11 cellular contexts compared by ENCODE assay signal in the genomic region with DNA sequence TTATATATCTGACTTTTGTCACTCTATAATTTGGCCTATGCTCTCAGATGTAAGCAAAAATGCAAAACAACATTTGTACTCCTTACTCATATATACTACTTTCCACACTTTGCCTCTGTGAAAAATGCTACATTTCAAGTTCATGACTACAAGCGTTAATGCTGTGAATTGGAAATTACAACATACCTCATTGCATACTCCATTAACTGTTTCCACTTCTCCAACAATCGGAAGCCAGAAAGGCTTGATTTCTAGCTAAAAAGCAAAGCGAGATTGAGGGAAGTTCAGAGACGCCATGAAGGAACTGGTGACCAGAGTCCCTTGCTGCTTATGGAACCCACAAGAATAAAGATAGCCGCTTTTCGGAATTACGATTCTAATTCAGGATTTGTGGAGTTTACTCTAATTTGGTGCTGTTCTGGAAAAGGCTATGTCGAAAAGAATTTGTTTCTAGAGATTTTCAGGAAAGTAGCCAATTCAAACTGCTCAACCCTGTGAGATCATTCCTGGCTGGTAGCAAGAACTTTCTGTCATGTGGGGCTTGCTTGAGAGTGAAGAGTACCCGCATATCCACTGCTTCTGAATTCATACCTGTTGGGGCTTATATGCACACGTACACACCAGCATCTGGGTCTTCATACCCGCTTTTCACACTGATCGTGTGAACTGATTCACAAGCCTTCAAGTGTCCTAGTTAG.
A peak's percentile ranks its signal among the peaks of the same experiment; 100 is the strongest.
DNase-seq lines count a peak whose midpoint lies in the region; ATAC-seq and TF ChIP-seq lines count a peak whose summit lies in the region.
"Had no signal": no experiment of that assay in that cellular context is flagged by ENCODE, and none has a peak within 500 bp of the region (broad histone marks: within the 10 kb centered on the region; RNA-seq: fewer than 3 reads in every experiment).

No MANE protein-coding gene starts in this region.

- no peaks in the 10 kb centered on the region for H3K36me3 Mint-ChIP-seq in CD14-positive monocyte

- no peak for ATAC-seq in GM19395 (IDR thresholded peaks at IDR 0.05; ENCODE audit: unreplicated experiment)

- no peak overlapping the region for H3K9ac ChIP-seq in rectal smooth muscle tissue (ENCODE audit: low read length)

- H2AFZ ChIP-seq in hepatocyte: no peak overlapping the region
- H2AFZ ChIP-seq: PC-9 had no signal

- peak overlapping the region in 4 of 7 donors; percentile 12 to 61 (median 44) for H3K27ac Mint-ChIP-seq in CD14-positive monocyte

- no peaks in the 10 kb centered on the region for H3K9me3 ChIP-seq in hepatocyte (ENCODE audit: low read depth)

- H4K20me1 ChIP-seq in hepatocyte (ENCODE audit: insufficient read depth, poor library complexity, severe bottlenecking): no peaks in the 10 kb centered on the region

- no peaks in the 10 kb centered on the region for H3K9me2 ChIP-seq in hepatocyte (replicated peaks; ENCODE audit: insufficient read depth)

- DNase-seq in CD14-positive monocyte (ENCODE audit: low spot score) (no peak), astrocyte of the hippocampus (ENCODE audit: low read depth, low spot score) (peak; percentile 63), hepatocyte (ENCODE audit: low spot score) (no peak), NCI-H2081 (lab: John Stamatoyannopoulos, UW) (no peak), NCI-H1105 treated with DMSO at 0.1 percent for 48 hours (lab: John Stamatoyannopoulos, UW) (no peak), NCI-H1436 treated with DMSO at 0.1 percent for 48 hours (lab: John Stamatoyannopoulos, UW) (no peak)
- DNase-seq: PC-9, small intestine had no signal

- WGBS in hepatocyte (ENCODE audit: low lambda C conversion rate, missing lambda C conversion rate): 93% methylated on average over 12 of the region's 12 CpGs

- intact Hi-C loops in CD14-positive monocyte (cut with micrococcal nuclease): no loop called here

- H3K79me2 ChIP-seq in hepatocyte: no peaks in the 10 kb centered on the region

- H3K9me3 Mint-ChIP-seq in CD14-positive monocyte: peaks cover 0 to 5% (median 0%) of the 10 kb centered on the region in 7 donors

- H3K4me3 ChIP-seq in hepatocyte (no peak overlapping the region), rectal smooth muscle tissue (ENCODE audit: low read length) (no peak overlapping the region)
- H3K4me3 ChIP-seq: PC-9 had no signal

- no peak for TF ChIP-seq CTCF in CD14-positive monocyte (IDR thresholded peaks at IDR 0.05)
- no peak for TF ChIP-seq CTCF in hepatocyte (IDR thresholded peaks at IDR 0.05; ENCODE audit: poor library complexity)

- peaks cover 0 to 2% (median 0%) of the 10 kb centered on the region in 3 donors for H3K27me3 Mint-ChIP-seq in CD14-positive monocyte (ENCODE audit: low read depth in 3 of 3)

- no peaks in the 10 kb centered on the region for H3K27me3 ChIP-seq in hepatocyte
- no peaks in the 10 kb centered on the region for H3K27me3 ChIP-seq in rectal smooth muscle tissue (ENCODE audit: control insufficient read depth, insufficient read depth, low read length)

- peak overlapping the region; percentile 48 for H3K27ac ChIP-seq in hepatocyte
- H3K27ac ChIP-seq in rectal smooth muscle tissue (ENCODE audit: low read depth, low read length): peak overlapping the region; percentile 82
- H3K27ac ChIP-seq: epithelial cell of prostate, PC-9 had no signal

- H3K4me1 ChIP-seq in hepatocyte (ENCODE audit: insufficient read depth): peaks cover 16% of the 10 kb centered on the region
- peaks cover 29% of the 10 kb centered on the region for H3K4me1 ChIP-seq in rectal smooth muscle tissue (ENCODE audit: control insufficient read depth, insufficient read depth, low read length)

- H3K36me3 ChIP-seq in hepatocyte (replicated peaks; ENCODE audit: insufficient read depth, low read depth): no peaks in the 10 kb centered on the region
- H3K36me3 ChIP-seq in rectal smooth muscle tissue (ENCODE audit: control insufficient read depth, insufficient read depth, low read length): no peaks in the 10 kb centered on the region

- peaks cover 37% of the 10 kb centered on the region for H3K4me1 Mint-ChIP-seq in CD14-positive monocyte

- H3K4me3 Mint-ChIP-seq in CD14-positive monocyte: peak overlapping the region in 1 of 2 donors; percentile 46

- H3K4me2 ChIP-seq in hepatocyte: no peak overlapping the region
- H3K4me2 ChIP-seq: PC-9 had no signal
